In genomic region chr1:5164155-5164554, GRCh38 we compare ENCODE assay signal across 1 cellular context.
TF ChIP-seq lines count a peak whose summit lies in the region.

No MANE protein-coding gene starts in this region.

TF ChIP-seq in IMR-90, 13 proteins besides CTCF, POLR2A, EP300 and RAD21:
- TF ChIP-seq MXI1 (IDR thresholded peaks at IDR 0.05; ENCODE audit: borderline replicate concordance, low read depth, low read length) (no peak), CEBPB (IDR thresholded peaks at IDR 0.05; ENCODE audit: low read depth, low read length) (no peak), MAFK (IDR thresholded peaks at IDR 0.05; ENCODE audit: low read depth, low read length) (no peak), SMC3 (IDR thresholded peaks at IDR 0.05; ENCODE audit: low read depth, low read length) (no peak), BHLHE40 (IDR thresholded peaks at IDR 0.05; ENCODE audit: low read depth, low read length) (no peak), MAZ (IDR thresholded peaks at IDR 0.05; ENCODE audit: borderline replicate concordance, low read depth, low read length) (no peak), RCOR1 (IDR thresholded peaks at IDR 0.05; ENCODE audit: insufficient replicate concordance, low read length) (no peak), RFX5 (IDR thresholded peaks at IDR 0.05; ENCODE audit: low read depth, low read length) (no peak), CHD1 (IDR thresholded peaks at IDR 0.05; ENCODE audit: low read depth, low read length) (no peak)
